In the genomic region with DNA sequence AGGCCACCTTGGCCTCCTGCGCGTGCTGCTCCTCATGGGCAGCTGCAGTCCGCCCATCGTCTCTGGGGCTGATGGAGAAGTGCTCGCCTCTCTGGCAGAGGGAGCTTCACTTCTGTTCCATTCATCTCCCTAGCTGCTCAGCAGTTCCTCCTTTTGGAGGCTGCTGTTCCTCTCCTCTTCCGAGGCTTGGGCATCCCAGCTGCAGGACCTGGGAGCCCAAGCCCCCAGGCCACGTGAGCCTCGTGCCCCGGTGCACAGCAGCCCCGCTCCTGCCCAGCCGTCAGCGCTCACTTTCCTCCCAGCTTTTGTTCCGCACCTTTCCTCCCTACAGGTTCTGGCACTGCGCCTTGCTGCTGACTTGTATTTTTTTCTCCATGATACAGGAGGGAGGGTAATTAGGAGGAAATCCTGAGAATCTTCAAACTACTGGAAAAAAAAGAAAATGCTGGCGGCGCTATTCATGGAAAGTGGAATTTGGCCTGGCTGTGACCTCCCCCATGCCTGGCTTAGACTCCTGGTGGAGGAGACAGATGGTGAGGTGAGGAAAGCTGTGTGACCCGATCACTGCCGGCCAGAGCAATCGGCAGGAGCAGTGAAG, we compare ENCODE assay signal across 13 cellular contexts.
A peak's percentile ranks its signal among the peaks of the same experiment; 100 is the strongest.
DNase-seq lines count a peak whose midpoint lies in the region; ATAC-seq and TF ChIP-seq lines count a peak whose summit lies in the region.
"Had no signal": no experiment of that assay in that cellular context is flagged by ENCODE, and none has a peak within 500 bp of the region (broad histone marks: within the 10 kb centered on the region; RNA-seq: fewer than 3 reads in every experiment).

No MANE protein-coding gene starts in this region.

- H3K36me3 Mint-ChIP-seq in HFFc6 (ENCODE audit: low read depth): no peaks in the 10 kb centered on the region

- no peak overlapping the region for H3K4me3 Mint-ChIP-seq in HFFc6
- H3K4me3 Mint-ChIP-seq: IgD-negative memory B cell had no signal

- H3K27ac Mint-ChIP-seq in HFFc6: no peak overlapping the region
- H3K27ac Mint-ChIP-seq: IgD-negative memory B cell had no signal

- DNase-seq in HFFc6: no peak
- DNase-seq in RPMI7951 (ENCODE audit: low read depth): peak; percentile 88
- peak; percentile 48 to 69 for DNase-seq in foreskin fibroblast
- peak; percentile 41 for DNase-seq in pons (ENCODE audit: low spot score)
- no peak for DNase-seq in ACHN
- no peak for DNase-seq in ecto neural progenitor cell (ENCODE audit: low spot score)
- DNase-seq in HT-29 (ENCODE audit: low spot score): no peak
- DNase-seq: gastrocnemius medialis, NCI-H526 treated with DMSO at 0.1 percent for 48 hours, tibial artery had no signal

- no peak overlapping the region for H3K4me3 ChIP-seq in foreskin fibroblast (ENCODE audit: low read depth in 1 of 2, low read length in 2 of 2)
- H3K4me3 ChIP-seq: body of pancreas, gastrocnemius medialis, tibial artery had no signal

- in situ Hi-C loops in ACHN (cut with HindIII; ENCODE audit: low pct_ligation_motif_present, low pct_unique_long_range_greater_than_20kb, low sequenced_read_pairs): no loop called here

- TF ChIP-seq CTCF in HFFc6 (IDR thresholded peaks at IDR 0.05) (peak; percentile 12; the same call in 1 of the 2 replicates), foreskin fibroblast (IDR thresholded peaks at IDR 0.05; ENCODE audit: low read depth, low read length) (no peak)

- H3K9me3 Mint-ChIP-seq in HFFc6: no peaks in the 10 kb centered on the region
- H3K9me3 Mint-ChIP-seq: IgD-negative memory B cell had no signal

- ATAC-seq in HG03378 (IDR thresholded peaks at IDR 0.05; ENCODE audit: unreplicated experiment): no peak
- ATAC-seq: body of pancreas, gastrocnemius medialis had no signal

- H3K4me1 Mint-ChIP-seq in HFFc6 (ENCODE audit: low read depth): peaks cover 42% of the 10 kb centered on the region

- peaks cover 4% of the 10 kb centered on the region for H3K27me3 Mint-ChIP-seq in HFFc6 (ENCODE audit: insufficient read depth)
- H3K27me3 Mint-ChIP-seq: IgD-negative memory B cell had no signal

Comparison
In these comparisons a context has a peak if more than half of its experiments do, and no peak if none do; other contexts are left out.
1. DNase-seq: peak in RPMI7951 (single experiment), foreskin fibroblast (2 of 2) and pons (single experiment); none in HFFc6 (single experiment), ACHN (single experiment), ecto neural progenitor cell (single experiment) and HT-29 (single experiment).